In genomic region chr15:87500240-87500639, GRCh38 we compare ENCODE assay signal across 11 cellular contexts.
"Had no signal": no experiment of that assay in that cellular context is flagged by ENCODE, and none has a peak within 500 bp of the region (broad histone marks: within the 10 kb centered on the region; RNA-seq: fewer than 3 reads in every experiment).

No MANE protein-coding gene starts in this region.

- H3K27me3 ChIP-seq: body of pancreas, gastroesophageal sphincter, neutrophil had no signal

- H3K9me3 Mint-ChIP-seq: activated naive CD8-positive, alpha-beta T cell treated with anti-CD3 and anti-CD28 coated beads for 36 hours had no signal

- H3K36me3 ChIP-seq: gastroesophageal sphincter, left ventricle myocardium inferior, neutrophil, thoracic aorta had no signal

- H3K27ac ChIP-seq: body of pancreas, gastroesophageal sphincter, left ventricle myocardium inferior, neutrophil, thoracic aorta had no signal

- H3K27ac Mint-ChIP-seq: activated naive CD8-positive, alpha-beta T cell treated with anti-CD3 and anti-CD28 coated beads for 36 hours; activated T-helper 1 cell treated with anti-CD3 and anti-CD28 coated beads, Interleukin-12 subunit alpha, Interleukin-12 subunit beta, Interleukin-2, Interleukin-4 antibody, amounts not matched to agents 30 ng/mL and 10 ng/mL and 1 ng/mL, durations not matched to agents 14 hours and 24 hours and 36 hours; naive thymus-derived CD8-positive, alpha-beta T cell; stimulated activated effector memory CD8-positive, alpha-beta T cell treated with anti-CD3 and anti-CD28 coated beads, Interleukin-12 subunit alpha, Interleukin-12 subunit beta, amount 100 ng/mL, for 72 hours had no signal

- H3K4me3 ChIP-seq: body of pancreas, gastroesophageal sphincter, left ventricle myocardium inferior, thoracic aorta had no signal

- H3K4me1 ChIP-seq: body of pancreas had no signal

- H3K4me1 Mint-ChIP-seq: activated naive CD8-positive, alpha-beta T cell treated with anti-CD3 and anti-CD28 coated beads for 36 hours; naive thymus-derived CD8-positive, alpha-beta T cell; stimulated activated effector memory CD8-positive, alpha-beta T cell treated with anti-CD3 and anti-CD28 coated beads, Interleukin-12 subunit alpha, Interleukin-12 subunit beta, amount 100 ng/mL, for 72 hours had no signal

- H3K9me3 ChIP-seq: body of pancreas, gastroesophageal sphincter, left ventricle myocardium inferior, neutrophil, thoracic aorta had no signal

- DNase-seq: activated CD4-positive, alpha-beta T cell treated with anti-CD3 and anti-CD28 coated beads, Interleukin-2, amount 50 U/mL, for 1 hour; activated naive CD8-positive, alpha-beta T cell treated with anti-CD3 and anti-CD28 coated beads for 36 hours; amygdala; body of pancreas; left ventricle myocardium inferior; naive thymus-derived CD8-positive, alpha-beta T cell had no signal

- H3K4me3 Mint-ChIP-seq: activated naive CD8-positive, alpha-beta T cell treated with anti-CD3 and anti-CD28 coated beads for 36 hours; activated T-helper 1 cell treated with anti-CD3 and anti-CD28 coated beads, Interleukin-12 subunit alpha, Interleukin-12 subunit beta, Interleukin-2, Interleukin-4 antibody, amounts not matched to agents 30 ng/mL and 10 ng/mL and 1 ng/mL, durations not matched to agents 14 hours and 24 hours and 36 hours; naive thymus-derived CD8-positive, alpha-beta T cell; stimulated activated effector memory CD8-positive, alpha-beta T cell treated with anti-CD3 and anti-CD28 coated beads, Interleukin-12 subunit alpha, Interleukin-12 subunit beta, amount 100 ng/mL, for 72 hours had no signal

- H3K36me3 Mint-ChIP-seq: activated naive CD8-positive, alpha-beta T cell treated with anti-CD3 and anti-CD28 coated beads for 36 hours; stimulated activated effector memory CD8-positive, alpha-beta T cell treated with anti-CD3 and anti-CD28 coated beads, Interleukin-12 subunit alpha, Interleukin-12 subunit beta, amount 100 ng/mL, for 72 hours had no signal
